ENCODE assay signal across 33 cellular contexts in the genomic region with DNA sequence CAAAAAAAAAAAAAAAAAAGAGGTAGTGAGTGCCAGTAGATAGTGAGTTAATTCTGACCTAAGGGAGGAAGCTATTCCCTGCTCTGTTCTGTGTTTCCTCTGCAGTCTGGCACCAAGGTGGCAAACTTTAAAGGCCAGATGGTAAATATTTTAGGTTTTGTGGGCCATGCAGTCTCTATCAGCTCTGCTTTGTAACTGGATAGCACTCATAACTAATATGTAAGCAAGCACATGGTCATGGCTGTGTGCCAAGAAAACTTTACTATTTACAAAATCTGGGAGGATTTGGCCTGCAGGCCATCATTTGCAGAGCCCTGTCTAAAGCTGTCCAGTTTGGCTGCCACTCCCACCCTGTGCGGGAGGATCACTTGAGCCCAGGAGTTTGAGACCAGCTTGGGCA. TPM values are rescaled to one million over a fixed set of nuclear protein-coding genes. Genes with fewer than 3 reads are reported as not detected.
DNase-seq lines count a peak whose midpoint lies in the region; TF ChIP-seq lines count a peak whose summit lies in the region.
"Had no signal": no experiment of that assay in that cellular context is flagged by ENCODE, and none has a peak within 500 bp of the region (broad histone marks: within the 10 kb centered on the region; RNA-seq: fewer than 3 reads in every experiment).

No MANE protein-coding gene starts in this region.

- TF ChIP-seq EP300 in esophagus muscularis mucosa (IDR thresholded peaks at IDR 0.05), result no peak

- H3K4me3 ChIP-seq in esophagus muscularis mucosa, result no peak overlapping the region
- H3K4me3 ChIP-seq: cardiac muscle cell, colonic mucosa, gastroesophageal sphincter, right atrium auricular region, SJCRH30 had no signal

- H3K9me3 ChIP-seq in esophagus muscularis mucosa, result peaks cover 0 to 8% (median 0%) of the 10 kb centered on the region in 4 donors
- H3K9me3 ChIP-seq: colonic mucosa, right atrium auricular region, SJCRH30 had no signal

- peaks cover 15 to 42% (median 31%) of the 10 kb centered on the region in 4 donors for H3K4me1 ChIP-seq in esophagus muscularis mucosa
- H3K4me1 ChIP-seq: colonic mucosa, parathyroid adenoma, SJCRH30 had no signal

- peaks cover 16% of the 10 kb centered on the region for H3K4me1 Mint-ChIP-seq in mesothelial cell of epicardium

- intact Hi-C loops in esophagus muscularis mucosa (cut with DNase I), result no loop called here

- WGBS in esophagus muscularis mucosa, result 71% methylated on average over 1 of the region's 1 CpG

- no peak overlapping the region for H3K4me3 Mint-ChIP-seq in mesothelial cell of epicardium
- H3K4me3 Mint-ChIP-seq: activated CD4-positive, alpha-beta T cell treated with anti-CD3 and anti-CD28 coated beads, Interleukin-2, amount 10 ng/mL, durations not matched to agents 7 days and 5 days; activated naive CD8-positive, alpha-beta T cell treated with anti-CD3 and anti-CD28 coated beads for 36 hours; activated T-cell treated with anti-CD3 and anti-CD28 coated beads, Interleukin-2, amount 50 U/mL, for 24 hours; B cell; T-cell; WTC11 had no signal

- no peak for TF ChIP-seq CTCF in AG09319 (IDR thresholded peaks at IDR 0.05; ENCODE audit: low read depth, low read length)
- no peak for TF ChIP-seq CTCF in mesothelial cell of epicardium (IDR thresholded peaks at IDR 0.05; ENCODE audit: unreplicated experiment)
- no peak for TF ChIP-seq CTCF in esophagus muscularis mucosa (IDR thresholded peaks at IDR 0.05)

- DNase-seq in AG09319 (ENCODE audit: extremely low read depth, low read depth) (peak; percentile 38), LHCN-M2 (ENCODE audit: low read depth) (peak; percentile 13), fibroblast of gingiva (ENCODE audit: low read depth) (peak; percentile 67), mesothelial cell of epicardium (ENCODE audit: low spot score in 2 of 2, unreplicated experiment in 2 of 2) (no peak), ureter (ENCODE audit: low spot score) (no peak), esophagus muscularis mucosa (ENCODE audit: extremely low spot score) (no peak), NCI-H1694 (lab: John Stamatoyannopoulos, UW) (no peak)
- DNase-seq: activated CD4-positive, alpha-beta T cell treated with anti-CD3 and anti-CD28 coated beads, Interleukin-2, amount 10 ng/mL, durations not matched to agents 7 days and 5 days; activated gamma-delta T cell; activated naive CD8-positive, alpha-beta T cell treated with anti-CD3 and anti-CD28 coated beads for 36 hours; activated T-cell treated with anti-CD3 and anti-CD28 coated beads, Interleukin-2, amount 50 U/mL, for 24 hours; colonic mucosa; DMS153; effector CD4-positive, alpha-beta T cell; H7; hippocampal formation; left cardiac atrium; mammary epithelial cell; NCI-H1417 treated with DMSO at 0.1 percent for 48 hours; NCI-H2081 treated with DMSO at 0.1 percent for 48 hours; NCI-H774; RPMI8226; SJCRH30; small intestine; stimulated activated naive CD8-positive, alpha-beta T cell treated with anti-CD3 and anti-CD28 coated beads, Interleukin-15, Interleukin-2, amounts not matched to agents 100 U/mL and 50 U/mL, for 24 hours; T-cell had no signal

- no peaks in the 10 kb centered on the region for H3K9me3 Mint-ChIP-seq in mesothelial cell of epicardium
- H3K9me3 Mint-ChIP-seq: activated CD4-positive, alpha-beta T cell treated with anti-CD3 and anti-CD28 coated beads, Interleukin-2, amount 10 ng/mL, durations not matched to agents 7 days and 5 days; activated naive CD8-positive, alpha-beta T cell treated with anti-CD3 and anti-CD28 coated beads for 36 hours; activated T-cell treated with anti-CD3 and anti-CD28 coated beads, Interleukin-2, amount 50 U/mL, for 24 hours; T-cell; WTC11 had no signal

- H3K36me3 ChIP-seq in esophagus muscularis mucosa, result peaks cover 45 to 65% (median 63%) of the 10 kb centered on the region in 4 donors

- TF ChIP-seq POLR2A in esophagus muscularis mucosa (IDR thresholded peaks at IDR 0.05; ENCODE audit: low read depth), result no peak

- H3K27ac ChIP-seq in esophagus muscularis mucosa (replicated peaks in 1 of 4), result no peak overlapping the region
- H3K27ac ChIP-seq: cardiac muscle cell, colonic mucosa, gastroesophageal sphincter, HL-60, parathyroid adenoma, right atrium auricular region, SJCRH30 had no signal

- peak overlapping the region; percentile 22 for H3K27ac Mint-ChIP-seq in mesothelial cell of epicardium
- H3K27ac Mint-ChIP-seq: activated CD4-positive, alpha-beta T cell treated with anti-CD3 and anti-CD28 coated beads, Interleukin-2, amount 10 ng/mL, durations not matched to agents 7 days and 5 days; activated naive CD8-positive, alpha-beta T cell treated with anti-CD3 and anti-CD28 coated beads for 36 hours; activated T-cell treated with anti-CD3 and anti-CD28 coated beads, Interleukin-2, amount 50 U/mL, for 24 hours; B cell; T-cell; WTC11 had no signal

- H3K27me3 ChIP-seq in esophagus muscularis mucosa, result no peaks in the 10 kb centered on the region
- H3K27me3 ChIP-seq: cardiac muscle cell, colonic mucosa, gastroesophageal sphincter, right atrium auricular region, SJCRH30 had no signal

- peaks cover 34% of the 10 kb centered on the region for H3K36me3 Mint-ChIP-seq in mesothelial cell of epicardium

- H3K27me3 Mint-ChIP-seq in mesothelial cell of epicardium (ENCODE audit: low read depth), result no peaks in the 10 kb centered on the region
- H3K27me3 Mint-ChIP-seq: activated CD4-positive, alpha-beta T cell treated with anti-CD3 and anti-CD28 coated beads, Interleukin-2, amount 10 ng/mL, durations not matched to agents 7 days and 5 days; activated naive CD8-positive, alpha-beta T cell treated with anti-CD3 and anti-CD28 coated beads for 36 hours; activated T-cell treated with anti-CD3 and anti-CD28 coated beads, Interleukin-2, amount 50 U/mL, for 24 hours; B cell; T-cell had no signal

RNA-seq across cellular contexts. Expression of a gene that starts 4.3 kb away (rescaled TPM):
- total RNA-seq in LHCN-M2 (2014; rRNA removed) (189 and 209 TPM in 2 replicates), mesothelial cell of epicardium (60.0 to 61.1 TPM (median 60.6 TPM) in 3 replicates), ureter (52.8 TPM), esophagus muscularis mucosa (100 to 1,000 TPM; 113 to 183 (median 145) TPM)
- polyA plus RNA-seq in LHCN-M2 (2012), result 112 TPM

RNA-seq across cellular contexts. Expression of a gene that starts 11.7 kb away (rescaled TPM):
- total RNA-seq in LHCN-M2 (2014; rRNA removed), result 493 and 627 TPM in 2 replicates
- 856 TPM for polyA plus RNA-seq in LHCN-M2 (2012)
- 248 to 264 TPM (median 260 TPM) in 3 replicates for total RNA-seq in mesothelial cell of epicardium
- 315 TPM for total RNA-seq in ureter
- total RNA-seq in esophagus muscularis mucosa, result 100 to 1,000 TPM; 297 to 717 (median 464) TPM

RNA-seq across cellular contexts. Expression of a gene that starts 20.5 kb away (rescaled TPM):
- total RNA-seq in LHCN-M2 (2014; rRNA removed) (16.5 and 16.6 TPM in 2 replicates), mesothelial cell of epicardium (42.4 to 43.8 TPM (median 43.5 TPM) in 3 replicates), ureter (28.2 TPM), esophagus muscularis mucosa (10 to 100 TPM; 15.8 to 32.7 (median 29.2) TPM)
- polyA plus RNA-seq in LHCN-M2 (2012), result 18.8 TPM

Comparison
In these comparisons a context has a peak if more than half of its experiments do, and no peak if none do; other contexts are left out.
1. DNase-seq: peak in AG09319 (single experiment), LHCN-M2 (single experiment) and fibroblast of gingiva (single experiment); none in mesothelial cell of epicardium (0 of 2), ureter (single experiment), esophagus muscularis mucosa (single experiment) and NCI-H1694 (single experiment).